In the genomic region with DNA sequence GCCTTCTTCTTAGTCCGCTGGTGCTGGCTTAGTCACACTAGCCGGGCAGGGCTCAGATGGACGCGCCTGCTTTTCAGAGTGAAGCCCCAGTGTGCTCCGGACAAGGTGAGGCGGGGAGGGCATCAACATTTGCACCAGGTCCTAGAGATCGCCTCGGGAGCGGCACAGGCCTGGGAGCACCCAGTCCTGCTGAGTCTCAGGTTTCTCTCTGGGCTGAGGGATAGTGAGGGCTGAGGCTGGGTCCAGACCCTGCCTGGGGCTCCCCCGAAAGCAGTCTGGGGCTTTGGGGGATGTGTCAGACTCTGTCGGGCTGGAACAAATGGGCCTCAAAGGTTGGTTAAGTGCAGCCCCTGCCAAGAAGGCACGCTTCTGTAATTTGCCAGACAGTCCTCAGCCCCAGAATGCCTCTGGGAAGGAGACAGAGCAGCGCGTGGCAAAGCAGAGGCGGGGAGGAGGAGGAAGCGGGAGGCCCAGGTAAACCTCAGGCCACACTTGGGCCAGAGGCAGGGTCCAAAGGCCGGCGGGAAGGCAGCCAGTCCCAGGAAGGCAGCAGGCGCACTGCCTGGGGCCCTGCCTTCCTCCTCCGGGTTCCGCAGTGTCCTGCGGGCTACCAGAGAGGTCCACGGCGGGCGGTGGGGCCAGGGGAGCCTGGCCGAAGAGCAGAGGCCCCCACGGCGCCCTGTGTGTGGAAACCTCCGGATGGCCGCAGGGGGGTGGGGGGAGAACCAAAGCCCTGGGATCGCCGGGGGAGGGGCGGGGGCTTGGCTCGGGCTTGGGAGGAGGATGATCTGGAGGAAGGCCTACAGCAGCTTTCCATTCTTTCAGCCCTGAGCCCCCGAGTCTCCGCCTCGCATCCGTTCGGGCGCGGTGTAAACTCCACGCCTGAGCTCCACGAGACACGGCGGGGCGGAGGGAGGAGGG, we compare ENCODE assay signal across 1 cellular context.
TF ChIP-seq lines count a peak whose summit lies in the region.

No MANE protein-coding gene starts in this region.

TF ChIP-seq in HepG2, 621 proteins besides CTCF, POLR2A, EP300 and RAD21 (continued from another document and continues in another):
- TF ChIP-seq, protein P1, sequence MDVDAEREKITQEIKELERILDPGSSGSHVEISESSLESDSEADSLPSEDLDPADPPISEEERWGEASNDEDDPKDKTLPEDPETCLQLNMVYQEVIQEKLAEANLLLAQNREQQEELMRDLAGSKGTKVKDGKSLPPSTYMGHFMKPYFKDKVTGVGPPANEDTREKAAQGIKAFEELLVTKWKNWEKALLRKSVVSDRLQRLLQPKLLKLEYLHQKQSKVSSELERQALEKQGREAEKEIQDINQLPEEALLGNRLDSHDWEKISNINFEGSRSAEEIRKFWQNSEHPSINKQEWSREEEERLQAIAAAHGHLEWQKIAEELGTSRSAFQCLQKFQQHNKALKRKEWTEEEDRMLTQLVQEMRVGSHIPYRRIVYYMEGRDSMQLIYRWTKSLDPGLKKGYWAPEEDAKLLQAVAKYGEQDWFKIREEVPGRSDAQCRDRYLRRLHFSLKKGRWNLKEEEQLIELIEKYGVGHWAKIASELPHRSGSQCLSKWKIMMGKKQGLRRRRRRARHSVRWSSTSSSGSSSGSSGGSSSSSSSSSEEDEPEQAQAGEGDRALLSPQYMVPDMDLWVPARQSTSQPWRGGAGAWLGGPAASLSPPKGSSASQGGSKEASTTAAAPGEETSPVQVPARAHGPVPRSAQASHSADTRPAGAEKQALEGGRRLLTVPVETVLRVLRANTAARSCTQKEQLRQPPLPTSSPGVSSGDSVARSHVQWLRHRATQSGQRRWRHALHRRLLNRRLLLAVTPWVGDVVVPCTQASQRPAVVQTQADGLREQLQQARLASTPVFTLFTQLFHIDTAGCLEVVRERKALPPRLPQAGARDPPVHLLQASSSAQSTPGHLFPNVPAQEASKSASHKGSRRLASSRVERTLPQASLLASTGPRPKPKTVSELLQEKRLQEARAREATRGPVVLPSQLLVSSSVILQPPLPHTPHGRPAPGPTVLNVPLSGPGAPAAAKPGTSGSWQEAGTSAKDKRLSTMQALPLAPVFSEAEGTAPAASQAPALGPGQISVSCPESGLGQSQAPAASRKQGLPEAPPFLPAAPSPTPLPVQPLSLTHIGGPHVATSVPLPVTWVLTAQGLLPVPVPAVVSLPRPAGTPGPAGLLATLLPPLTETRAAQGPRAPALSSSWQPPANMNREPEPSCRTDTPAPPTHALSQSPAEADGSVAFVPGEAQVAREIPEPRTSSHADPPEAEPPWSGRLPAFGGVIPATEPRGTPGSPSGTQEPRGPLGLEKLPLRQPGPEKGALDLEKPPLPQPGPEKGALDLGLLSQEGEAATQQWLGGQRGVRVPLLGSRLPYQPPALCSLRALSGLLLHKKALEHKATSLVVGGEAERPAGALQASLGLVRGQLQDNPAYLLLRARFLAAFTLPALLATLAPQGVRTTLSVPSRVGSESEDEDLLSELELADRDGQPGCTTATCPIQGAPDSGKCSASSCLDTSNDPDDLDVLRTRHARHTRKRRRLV (CRISPR knock-in tag; IDR thresholded peaks at IDR 0.05) = no peak
- TF ChIP-seq PCBP2 (optimal IDR thresholded peaks at IDR 0.05; ENCODE audit: low read depth, low read length, poor library complexity, severe bottlenecking) (no peak), ZNF652 (CRISPR knock-in tag; IDR thresholded peaks at IDR 0.05; ENCODE audit: borderline replicate concordance, low read depth) (no peak), ZFY (CRISPR knock-in tag; IDR thresholded peaks at IDR 0.05) (peak; percentile 51; the same call in 1 of the 2 replicates), ZKSCAN8 (CRISPR knock-in tag; IDR thresholded peaks at IDR 0.05; ENCODE audit: borderline replicate concordance) (0 out of 2 replicates have a peak, but pooled peaks have one; percentile 22), ZNF530 (CRISPR knock-in tag; IDR thresholded peaks at IDR 0.05; ENCODE audit: low read depth) (no peak), ZNF83 (CRISPR knock-in tag; IDR thresholded peaks at IDR 0.05; ENCODE audit: borderline replicate concordance) (0 out of 2 replicates have a peak, but pooled peaks have one; percentile 31), HMGXB3 (CRISPR knock-in tag; IDR thresholded peaks at IDR 0.05; ENCODE audit: borderline replicate concordance) (0 out of 2 replicates have a peak, but pooled peaks have one; percentile 24), ETV5 (CRISPR knock-in tag; IDR thresholded peaks at IDR 0.05; ENCODE audit: borderline replicate concordance) (peak; percentile 81), DR1 (CRISPR knock-in tag; IDR thresholded peaks at IDR 0.05) (peak; percentile 37; the same call in 1 of the 2 replicates), FOXK2 (IDR thresholded peaks at IDR 0.05) (no peak), THAP7 (CRISPR knock-in tag; IDR thresholded peaks at IDR 0.05) (no peak), HOXA5 (CRISPR knock-in tag; IDR thresholded peaks at IDR 0.05) (no peak), DRAP1 (CRISPR knock-in tag; IDR thresholded peaks at IDR 0.05) (no peak), ZXDC (CRISPR knock-in tag; IDR thresholded peaks at IDR 0.05) (peak; percentile 87; the same call in 1 of the 2 replicates), RBM22 (optimal IDR thresholded peaks at IDR 0.05; ENCODE audit: low read length) (peak; percentile 42), RBM39 (IDR thresholded peaks at IDR 0.05; ENCODE audit: low read depth, low read length, poor library complexity, severe bottlenecking) (peak; percentile 81), ZNF501 (CRISPR knock-in tag; IDR thresholded peaks at IDR 0.05) (0 out of 2 replicates have a peak, but pooled peaks have one; percentile 31), FOXK1 (CRISPR knock-in tag; IDR thresholded peaks at IDR 0.05; ENCODE audit: borderline replicate concordance, low read depth) (no peak; the same call in 1 of the 2 replicates), YEATS2 (CRISPR knock-in tag; IDR thresholded peaks at IDR 0.05; ENCODE audit: borderline replicate concordance) (peak; percentile 65; the same call in 1 of the 2 replicates), REPIN1 (CRISPR knock-in tag; IDR thresholded peaks at IDR 0.05; ENCODE audit: borderline replicate concordance, low read depth) (peak; percentile 60; the same call in 1 of the 2 replicates), GATAD2A (CRISPR knock-in tag; IDR thresholded peaks at IDR 0.05) (peak; percentile 77), MEIS1 (CRISPR knock-in tag; IDR thresholded peaks at IDR 0.05; ENCODE audit: borderline replicate concordance) (no peak), MED1 (CRISPR knock-in tag; IDR thresholded peaks at IDR 0.05) (peak; percentile 53; the same call in 1 of the 2 replicates), ZNF616 (CRISPR knock-in tag; IDR thresholded peaks at IDR 0.05; ENCODE audit: low read depth) (0 out of 2 replicates have a peak, but pooled peaks have one; percentile 51), KLF15 (CRISPR knock-in tag; IDR thresholded peaks at IDR 0.05; ENCODE audit: borderline replicate concordance) (no peak), ZNF891 (CRISPR knock-in tag; IDR thresholded peaks at IDR 0.05) (peak; percentile 73), GLI4 (CRISPR knock-in tag; IDR thresholded peaks at IDR 0.05; ENCODE audit: borderline replicate concordance) (no peak), HNF4A (CRISPR knock-in tag; IDR thresholded peaks at IDR 0.05) (peak; percentile 92), MTA1 (CRISPR knock-in tag; IDR thresholded peaks at IDR 0.05; ENCODE audit: borderline replicate concordance) (peak; percentile 95; the same call in 1 of the 2 replicates), BRD4 (CRISPR knock-in tag; IDR thresholded peaks at IDR 0.05) (peak; percentile 46), ZNF235 (CRISPR knock-in tag; IDR thresholded peaks at IDR 0.05; ENCODE audit: borderline replicate concordance) (no peak), ZNF496 (CRISPR knock-in tag; IDR thresholded peaks at IDR 0.05; ENCODE audit: insufficient replicate concordance) (no peak), TRIM22 (IDR thresholded peaks at IDR 0.05) (no peak), NKX3-1 (CRISPR knock-in tag; IDR thresholded peaks at IDR 0.05) (no peak), HMG20B (CRISPR knock-in tag; conservative IDR thresholded peaks at IDR 0.05) (peak; percentile 61; the same call in 1 of the 2 replicates), SRSF4 (IDR thresholded peaks at IDR 0.05; ENCODE audit: low read depth, low read length, poor library complexity, severe bottlenecking) (no peak), XRCC5 (optimal IDR thresholded peaks at IDR 0.05; ENCODE audit: low read length) (peak; percentile 50), MAZ (IDR thresholded peaks at IDR 0.05; ENCODE audit: borderline replicate concordance, low read depth, low read length) (0 out of 2 replicates have a peak, but pooled peaks have one; percentile 14), MAZ (CRISPR knock-in tag; IDR thresholded peaks at IDR 0.05; ENCODE audit: low read depth) (no peak; the same call in 1 of the 2 replicates)
- TF ChIP-seq, protein P2, sequence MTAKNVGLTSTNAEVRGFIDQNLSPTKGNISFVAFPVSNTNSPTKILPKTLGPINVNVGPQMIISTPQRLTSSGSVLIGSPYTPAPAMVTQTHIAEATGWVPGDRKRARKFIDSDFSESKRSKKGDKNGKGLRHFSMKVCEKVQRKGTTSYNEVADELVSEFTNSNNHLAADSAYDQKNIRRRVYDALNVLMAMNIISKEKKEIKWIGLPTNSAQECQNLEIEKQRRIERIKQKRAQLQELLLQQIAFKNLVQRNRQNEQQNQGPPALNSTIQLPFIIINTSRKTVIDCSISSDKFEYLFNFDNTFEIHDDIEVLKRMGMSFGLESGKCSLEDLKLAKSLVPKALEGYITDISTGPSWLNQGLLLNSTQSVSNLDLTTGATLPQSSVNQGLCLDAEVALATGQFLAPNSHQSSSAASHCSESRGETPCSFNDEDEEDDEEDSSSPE (CRISPR knock-in tag; IDR thresholded peaks at IDR 0.05) = peak; percentile 74
- TF ChIP-seq, protein P3, sequence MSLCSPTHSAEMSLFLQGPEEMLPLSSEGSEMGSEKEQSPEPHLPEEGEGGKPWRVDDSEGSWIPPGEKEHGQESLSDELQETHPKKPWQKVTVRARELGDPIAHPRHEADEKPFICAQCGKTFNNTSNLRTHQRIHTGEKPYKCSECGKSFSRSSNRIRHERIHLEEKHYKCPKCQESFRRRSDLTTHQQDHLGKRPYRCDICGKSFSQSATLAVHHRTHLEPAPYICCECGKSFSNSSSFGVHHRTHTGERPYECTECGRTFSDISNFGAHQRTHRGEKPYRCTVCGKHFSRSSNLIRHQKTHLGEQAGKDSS (CRISPR knock-in tag; IDR thresholded peaks at IDR 0.05; ENCODE audit: borderline replicate concordance, low read depth) = no peak; the same call in 1 of the 2 replicates
